ENCODE assay signal across 8 cellular contexts in the genomic region with DNA sequence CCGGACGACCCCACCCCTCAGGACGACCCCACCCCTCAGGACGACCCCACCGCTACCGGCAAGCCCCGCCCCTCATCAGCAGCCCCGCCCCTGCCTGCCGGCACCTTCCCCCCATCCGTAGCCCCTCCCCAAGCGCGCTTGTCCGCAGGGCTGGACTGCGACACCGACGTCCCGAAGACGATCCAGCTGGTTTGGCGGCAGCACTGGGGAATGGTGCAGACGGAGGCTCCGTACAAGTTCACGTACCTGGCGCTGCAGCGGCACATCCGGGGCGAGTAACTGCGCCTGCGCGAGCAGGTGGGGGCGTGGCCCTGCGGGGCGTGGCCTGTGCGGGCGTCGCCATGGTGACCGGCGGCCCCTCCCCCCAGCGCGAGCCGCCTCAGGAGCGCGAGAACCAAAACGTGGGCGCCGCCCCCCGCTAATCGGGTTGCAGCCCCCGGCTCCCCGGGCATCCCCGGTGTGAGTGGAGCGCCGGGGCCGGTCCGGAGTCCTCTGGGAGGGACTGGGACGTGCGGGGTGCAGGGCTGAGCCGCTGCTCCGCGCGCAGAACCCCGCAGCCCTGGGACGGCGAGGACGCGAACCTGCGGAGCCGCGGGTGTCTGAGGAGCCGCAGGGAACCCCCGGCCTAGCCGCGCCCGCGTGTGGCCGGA. TPM values are rescaled to one million over a fixed set of nuclear protein-coding genes. Genes with fewer than 3 reads are reported as not detected.
DNase-seq lines count a peak whose midpoint lies in the region; ATAC-seq and TF ChIP-seq lines count a peak whose summit lies in the region.

No MANE protein-coding gene starts in this region.

- no peaks in the 10 kb centered on the region for H3K9me3 ChIP-seq in skeletal muscle satellite cell (replicated peaks; ENCODE audit: low read length)

- peaks cover 3% of the 10 kb centered on the region for H3K4me1 ChIP-seq in skeletal muscle satellite cell (ENCODE audit: control insufficient read depth, insufficient read depth, low read length)

- DNase-seq in CMK (ENCODE audit: low read depth) (peak; percentile 66), NB4 (ENCODE audit: low read depth) (peak; percentile 34), T-helper 9 cell (peak; percentile 92), astrocyte of the cerebellum (ENCODE audit: low read depth) (no peak)

- in situ Hi-C loops in astrocyte of the cerebellum (cut with HindIII; ENCODE audit: low sequenced_read_pairs), result no loop called here

- TF ChIP-seq CTCF in NB4 (IDR thresholded peaks at IDR 0.05; ENCODE audit: low read depth, low read length) (no peak), astrocyte of the cerebellum (IDR thresholded peaks at IDR 0.05; ENCODE audit: low read depth, low read length, missing control alignments) (no peak)

- no peak overlapping the region for H3K9ac ChIP-seq in skeletal muscle satellite cell (ENCODE audit: low read depth, low read length)

- ATAC-seq in GM21360 (IDR thresholded peaks at IDR 0.05; ENCODE audit: unreplicated experiment) (peak; percentile 52), HG03045 (IDR thresholded peaks at IDR 0.05; ENCODE audit: unreplicated experiment) (no peak)

- no peaks in the 10 kb centered on the region for H3K36me3 ChIP-seq in skeletal muscle satellite cell (ENCODE audit: insufficient read depth, low read length)

- H3K4me2 ChIP-seq in skeletal muscle satellite cell (ENCODE audit: low read length), result peak overlapping the region; percentile 98

- no peak for TF ChIP-seq POLR2A in NB4 (IDR thresholded peaks at IDR 0.05; ENCODE audit: extremely low read depth, insufficient read length)

- H3K27me3 ChIP-seq in skeletal muscle satellite cell (ENCODE audit: control insufficient read depth, insufficient read depth, low read length), result peaks cover 8% of the 10 kb centered on the region

- H3K4me3 ChIP-seq in NB4 (ENCODE audit: low read depth, low read length), result no peak overlapping the region
- H3K4me3 ChIP-seq in astrocyte of the cerebellum (ENCODE audit: low read depth, low read length), result peak overlapping the region; percentile 55
- peak overlapping the region; percentile 33 for H3K4me3 ChIP-seq in iPS-11a (ENCODE audit: low read depth, low read length)
- peak overlapping the region; percentile 79 for H3K4me3 ChIP-seq in skeletal muscle satellite cell (ENCODE audit: low read length)

RNA-seq across cellular contexts. Expression of a gene that starts 4.9 kb away (rescaled TPM):
- total RNA-seq in skeletal muscle satellite cell (2012; rRNA removed), result not detected in 2 replicates

RNA-seq across cellular contexts. Expression of a gene that starts 46.7 kb away (rescaled TPM):
- total RNA-seq in skeletal muscle satellite cell (2012; rRNA removed), result 7.9 and 11.6 TPM in 2 replicates

RNA-seq across cellular contexts. Expression of a gene that starts 49.3 kb away (rescaled TPM):
- 15.2 and 22.5 TPM in 2 replicates for total RNA-seq in skeletal muscle satellite cell (2012; rRNA removed)

RNA-seq across cellular contexts. Expression of a gene that starts 55.9 kb away (rescaled TPM):
- total RNA-seq in skeletal muscle satellite cell (2012; rRNA removed), result 76.8 and 83.0 TPM in 2 replicates
